Comparison of ENCODE assay signal across 10 cellular contexts in genomic region chr4:5033266-5033945, GRCh38. TPM values are rescaled to one million over a fixed set of nuclear protein-coding genes. Genes with fewer than 3 reads are reported as not detected.
DNase-seq lines count a peak whose midpoint lies in the region; ATAC-seq and TF ChIP-seq lines count a peak whose summit lies in the region.
"Had no signal": no experiment of that assay in that cellular context is flagged by ENCODE, and none has a peak within 500 bp of the region (broad histone marks: within the 10 kb centered on the region; RNA-seq: fewer than 3 reads in every experiment).

No MANE protein-coding gene starts in this region.

- peak overlapping the region in 5 of 10 experiments; percentile 2 to 40 (median 15); a peak in 4 of 20 replicates for H3K4me3 ChIP-seq in BLaER1 treated with 17β-estradiol and CSF1 and Interleukin-3, amounts not matched to agents 10 nM and 100 nM
- H3K4me3 ChIP-seq in coronary artery = peak overlapping the region; percentile 35

- peak overlapping the region; percentile 15 to 79 (median 71); a peak in 21 of 22 replicates for H3K27ac ChIP-seq in BLaER1 treated with 17β-estradiol and CSF1 and Interleukin-3, amounts not matched to agents 10 nM and 100 nM
- peak overlapping the region in 1 of 2 donors; percentile 68 for H3K27ac ChIP-seq in coronary artery

- TF ChIP-seq CTCF in coronary artery (IDR thresholded peaks at IDR 0.05) = no peak

- no peaks in the 10 kb centered on the region for H3K9me3 ChIP-seq in BLaER1 treated with 17β-estradiol and CSF1 and Interleukin-3, amounts not matched to agents 10 nM and 100 nM (replicated peaks in 1 of 11)

- ATAC-seq in HG02642 (IDR thresholded peaks at IDR 0.05; ENCODE audit: poor library complexity, unreplicated experiment) (peak; percentile 52), naive B cell (ENCODE audit: low read depth in 2 of 2) (peak in 1 of 2 donors; percentile 36), HG03159 (IDR thresholded peaks at IDR 0.05; ENCODE audit: unreplicated experiment) (no peak)

- no peaks in the 10 kb centered on the region for H3K27me3 ChIP-seq in BLaER1 treated with 17β-estradiol and CSF1 and Interleukin-3, amounts not matched to agents 10 nM and 100 nM

- H4K20me1 ChIP-seq in BLaER1 treated with 17β-estradiol and CSF1 and Interleukin-3, amounts not matched to agents 10 nM and 100 nM = no peaks in the 10 kb centered on the region

- H3K4me1 Mint-ChIP-seq in naive B cell = peaks cover 11 to 24% (median 13%) of the 10 kb centered on the region in 3 donors

- H3K27ac Mint-ChIP-seq in naive B cell = peak overlapping the region in 4 of 6 donors; percentile 14 to 78 (median 31)
- H3K27ac Mint-ChIP-seq: activated naive CD8-positive, alpha-beta T cell had no signal

- H3K4me1 ChIP-seq in BLaER1 treated with 17β-estradiol and CSF1 and Interleukin-3, amounts not matched to agents 10 nM and 100 nM = peaks cover 38 to 58% (median 49%) of the 10 kb centered on the region in 10 experiments

- H3K9ac ChIP-seq in BLaER1 treated with 17β-estradiol and CSF1 and Interleukin-3, amounts not matched to agents 10 nM and 100 nM = peak overlapping the region in 10 of 11 experiments; percentile 4 to 66 (median 50); a peak in 18 of 22 replicates

- peaks cover 0 to 3% of the 10 kb centered on the region in 2 donors for H3K36me3 Mint-ChIP-seq in naive B cell
- H3K36me3 Mint-ChIP-seq: activated naive CD8-positive, alpha-beta T cell had no signal

- H3K4me3 Mint-ChIP-seq in naive B cell = peak overlapping the region in 6 of 8 donors; percentile 36 to 82 (median 58)
- H3K4me3 Mint-ChIP-seq: activated naive CD8-positive, alpha-beta T cell had no signal

- no peaks in the 10 kb centered on the region for H3K36me3 ChIP-seq in BLaER1 treated with 17β-estradiol and CSF1 and Interleukin-3, amounts not matched to agents 10 nM and 100 nM

- peaks cover 0 to 4% (median 0%) of the 10 kb centered on the region in 3 donors for H3K27me3 Mint-ChIP-seq in naive B cell

- H3K4me2 ChIP-seq in BLaER1 treated with 17β-estradiol and CSF1 and Interleukin-3, amounts not matched to agents 10 nM and 100 nM = peak overlapping the region; percentile 56 to 83 (median 76)

- H3K9me3 Mint-ChIP-seq in naive B cell = no peaks in the 10 kb centered on the region

- no peak for DNase-seq in coronary artery (ENCODE audit: low spot score)
- DNase-seq in naive B cell = no peak
- DNase-seq in NCI-H345 (lab: John Stamatoyannopoulos, UW) = no peak
- no peak for DNase-seq in OCI-M2 (lab: John Stamatoyannopoulos, UW; ENCODE audit: unreplicated experiment)
- DNase-seq in D341Med (ENCODE audit: low spot score) = no peak
- DNase-seq: NCI-H1930 had no signal

RNA-seq across cellular contexts. Expression of gene CYTL1, which starts 14.1 kb away (rescaled TPM):
- polyA plus RNA-seq in naive B cell (ENCODE audit: low read depth in 6 of 6) = not detected

RNA-seq across cellular contexts. Expression of gene STK32B, which starts 17.9 kb away (rescaled TPM):
- 1 to 10 TPM in 3 of 6 donors, under 1 TPM in 1, not detected in 2; 0.27 to 4.7 (median 1.2) TPM for polyA plus RNA-seq in naive B cell (ENCODE audit: low read depth in 6 of 6)
